Comparison of ENCODE assay signal across 34 cellular contexts in the genomic region with DNA sequence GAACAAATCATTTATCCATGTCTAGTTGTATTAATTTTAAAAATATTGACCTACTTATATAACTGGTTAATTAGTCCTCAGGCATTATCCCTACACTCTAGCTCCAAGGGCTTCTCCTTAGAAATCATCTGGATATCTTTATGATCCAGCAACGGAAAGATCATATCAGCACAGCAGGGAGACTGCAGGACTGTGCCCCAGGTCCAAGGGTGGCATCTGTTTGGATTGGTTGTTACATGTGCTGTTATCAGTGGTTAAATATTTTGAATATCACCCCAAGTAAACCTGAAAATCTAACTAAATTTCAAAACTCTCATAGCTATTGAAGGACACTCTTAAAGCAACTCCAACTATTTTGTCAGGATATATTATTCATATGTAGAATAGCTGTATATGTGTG.
"Had no signal": no experiment of that assay in that cellular context is flagged by ENCODE, and none has a peak within 500 bp of the region (broad histone marks: within the 10 kb centered on the region; RNA-seq: fewer than 3 reads in every experiment).

No MANE protein-coding gene starts in this region.

- H3K4me1 ChIP-seq: Peyer's patch had no signal

- H3K27me3 ChIP-seq: Peyer's patch had no signal

- H3K27me3 Mint-ChIP-seq: activated CD4-positive, alpha-beta memory T cell treated with anti-CD3 and anti-CD28 coated beads, Interleukin-2, amount 10 ng/mL, durations not matched to agents 7 days and 5 days; activated naive CD4-positive, alpha-beta T cell treated with anti-CD3 and anti-CD28 coated beads, Interleukin-2, amount 10 ng/mL, durations not matched to agents 7 days and 5 days; activated naive CD8-positive, alpha-beta T cell treated with anti-CD3 and anti-CD28 coated beads, Interleukin-2, amount 50 U/mL, for 24 hours; brain; T-cell; T-helper 17 cell had no signal

- H3K27ac ChIP-seq: KMS-11, Peyer's patch, SK-N-MC, WERI-Rb-1 had no signal

- H3K27ac Mint-ChIP-seq: activated CD4-positive, alpha-beta memory T cell treated with anti-CD3 and anti-CD28 coated beads, Interleukin-2, amount 10 ng/mL, durations not matched to agents 7 days and 5 days; activated CD8-positive, alpha-beta memory T cell treated with anti-CD3 and anti-CD28 coated beads, Interleukin-2, amount 10 ng/mL, durations not matched to agents 7 days and 5 days; activated naive CD4-positive, alpha-beta T cell treated with anti-CD3 and anti-CD28 coated beads, Interleukin-2, amount 10 ng/mL, durations not matched to agents 7 days and 5 days; activated naive CD8-positive, alpha-beta T cell; activated naive CD8-positive, alpha-beta T cell treated with anti-CD3 and anti-CD28 coated beads, Interleukin-2, amount 50 U/mL, for 24 hours; brain; T-cell; T-helper 17 cell had no signal

- H3K4me3 Mint-ChIP-seq: activated CD4-positive, alpha-beta memory T cell treated with anti-CD3 and anti-CD28 coated beads, Interleukin-2, amount 10 ng/mL, durations not matched to agents 7 days and 5 days; activated CD8-positive, alpha-beta memory T cell treated with anti-CD3 and anti-CD28 coated beads, Interleukin-2, amount 10 ng/mL, durations not matched to agents 7 days and 5 days; activated naive CD4-positive, alpha-beta T cell treated with anti-CD3 and anti-CD28 coated beads, Interleukin-2, amount 10 ng/mL, durations not matched to agents 7 days and 5 days; activated naive CD8-positive, alpha-beta T cell; activated naive CD8-positive, alpha-beta T cell treated with anti-CD3 and anti-CD28 coated beads, Interleukin-2, amount 50 U/mL, for 24 hours; brain; T-cell; T-helper 17 cell had no signal

- H3K9me3 ChIP-seq: Peyer's patch had no signal

- H3K36me3 ChIP-seq: Peyer's patch, WERI-Rb-1 had no signal

- H3K4me3 ChIP-seq: Peyer's patch, SK-N-MC had no signal

- H3K4me1 Mint-ChIP-seq: activated CD4-positive, alpha-beta memory T cell treated with anti-CD3 and anti-CD28 coated beads, Interleukin-2, amount 10 ng/mL, durations not matched to agents 7 days and 5 days; activated CD8-positive, alpha-beta memory T cell treated with anti-CD3 and anti-CD28 coated beads, Interleukin-2, amount 10 ng/mL, durations not matched to agents 7 days and 5 days; activated naive CD4-positive, alpha-beta T cell treated with anti-CD3 and anti-CD28 coated beads, Interleukin-2, amount 10 ng/mL, durations not matched to agents 7 days and 5 days; activated naive CD8-positive, alpha-beta T cell treated with anti-CD3 and anti-CD28 coated beads, Interleukin-2, amount 50 U/mL, for 24 hours; brain; T-cell; T-helper 17 cell had no signal

- DNase-seq: activated CD4-positive, alpha-beta memory T cell treated with anti-CD3 and anti-CD28 coated beads, Interleukin-2, amount 10 ng/mL, durations not matched to agents 7 days and 5 days; activated CD4-positive, alpha-beta T cell treated with anti-CD3 and anti-CD28 coated beads for 1 hour; activated CD4-positive, alpha-beta T cell treated with anti-CD3 and anti-CD28 coated beads for 48 hours; activated CD4-positive, CD25-positive, alpha-beta regulatory T cell; activated CD8-positive, alpha-beta memory T cell treated with anti-CD3 and anti-CD28 coated beads for 24 hours; activated CD8-positive, alpha-beta memory T cell treated with anti-CD3 and anti-CD28 coated beads, Interleukin-2, amount 10 ng/mL, durations not matched to agents 7 days and 5 days; activated CD8-positive, alpha-beta memory T cell treated with anti-CD3 and anti-CD28 coated beads, Interleukin-2, amount 50 U/mL, for 48 hours; activated effector memory CD4-positive, alpha-beta T cell treated with Interleukin-2 at 50 U/mL for 16 hours; activated naive CD4-positive, alpha-beta T cell treated with anti-CD3 and anti-CD28 coated beads, Interleukin-2, amount 10 ng/mL, durations not matched to agents 7 days and 5 days; activated naive CD8-positive, alpha-beta T cell treated with anti-CD3 and anti-CD28 coated beads, Interleukin-2, amount 50 U/mL, for 24 hours; activated T-cell treated with anti-CD3 and anti-CD28 coated beads, Interleukin-2, amount 50 U/mL, for 48 hours; anterior cingulate cortex; caudate nucleus; cerebellar nuclear complex; NCI-H1105; NCI-H1417 treated with DMSO at 0.1 percent for 48 hours; NCI-H187 treated with DMSO at 0.1 percent for 48 hours; NCI-H2081; NCI-H510A; NCI-H526; NCI-H748 treated with DMSO at 0.1 percent for 48 hours; NK-92 treated with Interleukin-12 subunit alpha and Interleukin-12 subunit beta, amount 100 ng/mL, for 24 hours; PC-3; Peyer's patch; RPMI8226; SIG-M5; T-cell; T-helper 17 cell; WERI-Rb-1 had no signal

- H3K9me3 Mint-ChIP-seq: activated CD4-positive, alpha-beta memory T cell treated with anti-CD3 and anti-CD28 coated beads, Interleukin-2, amount 10 ng/mL, durations not matched to agents 7 days and 5 days; activated naive CD4-positive, alpha-beta T cell treated with anti-CD3 and anti-CD28 coated beads, Interleukin-2, amount 10 ng/mL, durations not matched to agents 7 days and 5 days; activated naive CD8-positive, alpha-beta T cell treated with anti-CD3 and anti-CD28 coated beads, Interleukin-2, amount 50 U/mL, for 24 hours; brain had no signal

- ATAC-seq: activated CD8-positive, alpha-beta memory T cell treated with anti-CD3 and anti-CD28 coated beads, Interleukin-2, amount 10 ng/mL, durations not matched to agents 7 days and 5 days; activated naive CD8-positive, alpha-beta T cell treated with anti-CD3 and anti-CD28 coated beads, Interleukin-2, amount 50 U/mL, for 24 hours; PC-3; Right ventricle myocardium inferior; T-cell; T-helper 17 cell had no signal

- H3K36me3 Mint-ChIP-seq: activated CD8-positive, alpha-beta memory T cell treated with anti-CD3 and anti-CD28 coated beads, Interleukin-2, amount 10 ng/mL, durations not matched to agents 7 days and 5 days; activated naive CD4-positive, alpha-beta T cell treated with anti-CD3 and anti-CD28 coated beads, Interleukin-2, amount 10 ng/mL, durations not matched to agents 7 days and 5 days; activated naive CD8-positive, alpha-beta T cell; brain; T-cell had no signal
